1 cellular context compared by ENCODE assay signal in the genomic region with DNA sequence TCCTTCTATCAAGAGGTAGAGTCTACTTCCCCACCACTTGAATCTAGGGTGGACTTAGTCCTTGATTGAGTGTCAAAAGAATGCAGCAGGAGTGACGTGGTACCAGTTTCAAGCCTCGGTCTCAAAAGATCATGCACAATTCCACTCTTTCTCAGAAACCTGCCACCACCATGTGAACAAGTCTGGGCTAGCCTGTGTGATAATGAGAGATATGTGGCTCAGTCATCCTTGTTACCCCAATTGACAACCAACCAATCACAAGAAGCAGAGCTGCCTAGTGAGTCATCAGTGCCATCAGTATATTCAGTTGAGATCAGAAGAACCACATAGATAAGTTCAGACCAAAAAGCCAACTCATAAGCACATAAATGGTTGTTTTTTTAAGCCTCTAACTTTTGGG.
TF ChIP-seq lines count a peak whose summit lies in the region.

No MANE protein-coding gene starts in this region.

TF ChIP-seq in GM12878, 131 proteins besides CTCF, POLR2A, EP300 and RAD21 (continued from another document):
- TF ChIP-seq, protein P1, sequence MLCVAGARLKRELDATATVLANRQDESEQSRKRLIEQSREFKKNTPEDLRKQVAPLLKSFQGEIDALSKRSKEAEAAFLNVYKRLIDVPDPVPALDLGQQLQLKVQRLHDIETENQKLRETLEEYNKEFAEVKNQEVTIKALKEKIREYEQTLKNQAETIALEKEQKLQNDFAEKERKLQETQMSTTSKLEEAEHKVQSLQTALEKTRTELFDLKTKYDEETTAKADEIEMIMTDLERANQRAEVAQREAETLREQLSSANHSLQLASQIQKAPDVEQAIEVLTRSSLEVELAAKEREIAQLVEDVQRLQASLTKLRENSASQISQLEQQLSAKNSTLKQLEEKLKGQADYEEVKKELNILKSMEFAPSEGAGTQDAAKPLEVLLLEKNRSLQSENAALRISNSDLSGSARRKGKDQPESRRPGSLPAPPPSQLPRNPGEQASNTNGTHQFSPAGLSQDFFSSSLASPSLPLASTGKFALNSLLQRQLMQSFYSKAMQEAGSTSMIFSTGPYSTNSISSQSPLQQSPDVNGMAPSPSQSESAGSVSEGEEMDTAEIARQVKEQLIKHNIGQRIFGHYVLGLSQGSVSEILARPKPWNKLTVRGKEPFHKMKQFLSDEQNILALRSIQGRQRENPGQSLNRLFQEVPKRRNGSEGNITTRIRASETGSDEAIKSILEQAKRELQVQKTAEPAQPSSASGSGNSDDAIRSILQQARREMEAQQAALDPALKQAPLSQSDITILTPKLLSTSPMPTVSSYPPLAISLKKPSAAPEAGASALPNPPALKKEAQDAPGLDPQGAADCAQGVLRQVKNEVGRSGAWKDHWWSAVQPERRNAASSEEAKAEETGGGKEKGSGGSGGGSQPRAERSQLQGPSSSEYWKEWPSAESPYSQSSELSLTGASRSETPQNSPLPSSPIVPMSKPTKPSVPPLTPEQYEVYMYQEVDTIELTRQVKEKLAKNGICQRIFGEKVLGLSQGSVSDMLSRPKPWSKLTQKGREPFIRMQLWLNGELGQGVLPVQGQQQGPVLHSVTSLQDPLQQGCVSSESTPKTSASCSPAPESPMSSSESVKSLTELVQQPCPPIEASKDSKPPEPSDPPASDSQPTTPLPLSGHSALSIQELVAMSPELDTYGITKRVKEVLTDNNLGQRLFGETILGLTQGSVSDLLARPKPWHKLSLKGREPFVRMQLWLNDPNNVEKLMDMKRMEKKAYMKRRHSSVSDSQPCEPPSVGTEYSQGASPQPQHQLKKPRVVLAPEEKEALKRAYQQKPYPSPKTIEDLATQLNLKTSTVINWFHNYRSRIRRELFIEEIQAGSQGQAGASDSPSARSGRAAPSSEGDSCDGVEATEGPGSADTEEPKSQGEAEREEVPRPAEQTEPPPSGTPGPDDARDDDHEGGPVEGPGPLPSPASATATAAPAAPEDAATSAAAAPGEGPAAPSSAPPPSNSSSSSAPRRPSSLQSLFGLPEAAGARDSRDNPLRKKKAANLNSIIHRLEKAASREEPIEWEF (IDR thresholded peaks at IDR 0.05; ENCODE audit: insufficient replicate concordance, low read depth, low read length): no peak
- TF ChIP-seq, protein P2, sequence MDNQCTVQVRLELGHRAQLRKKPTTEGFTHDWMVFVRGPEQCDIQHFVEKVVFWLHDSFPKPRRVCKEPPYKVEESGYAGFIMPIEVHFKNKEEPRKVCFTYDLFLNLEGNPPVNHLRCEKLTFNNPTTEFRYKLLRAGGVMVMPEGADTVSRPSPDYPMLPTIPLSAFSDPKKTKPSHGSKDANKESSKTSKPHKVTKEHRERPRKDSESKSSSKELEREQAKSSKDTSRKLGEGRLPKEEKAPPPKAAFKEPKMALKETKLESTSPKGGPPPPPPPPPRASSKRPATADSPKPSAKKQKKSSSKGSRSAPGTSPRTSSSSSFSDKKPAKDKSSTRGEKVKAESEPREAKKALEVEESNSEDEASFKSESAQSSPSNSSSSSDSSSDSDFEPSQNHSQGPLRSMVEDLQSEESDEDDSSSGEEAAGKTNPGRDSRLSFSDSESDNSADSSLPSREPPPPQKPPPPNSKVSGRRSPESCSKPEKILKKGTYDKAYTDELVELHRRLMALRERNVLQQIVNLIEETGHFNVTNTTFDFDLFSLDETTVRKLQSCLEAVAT (IDR thresholded peaks at IDR 0.05): no peak
- TF ChIP-seq SIN3A (IDR thresholded peaks at IDR 0.05; ENCODE audit: low read depth, low read length): no peak
- TF ChIP-seq JUNB (IDR thresholded peaks at IDR 0.05): 0 out of 2 replicates have a peak, but pooled peaks have one; percentile 36
- no peak for TF ChIP-seq TBL1XR1 (IDR thresholded peaks at IDR 0.05; ENCODE audit: low read depth, low read length)
- TF ChIP-seq MEF2B (IDR thresholded peaks at IDR 0.05; ENCODE audit: partially characterized antibody, poor library complexity, severe bottlenecking): no peak
- TF ChIP-seq, protein P3, sequence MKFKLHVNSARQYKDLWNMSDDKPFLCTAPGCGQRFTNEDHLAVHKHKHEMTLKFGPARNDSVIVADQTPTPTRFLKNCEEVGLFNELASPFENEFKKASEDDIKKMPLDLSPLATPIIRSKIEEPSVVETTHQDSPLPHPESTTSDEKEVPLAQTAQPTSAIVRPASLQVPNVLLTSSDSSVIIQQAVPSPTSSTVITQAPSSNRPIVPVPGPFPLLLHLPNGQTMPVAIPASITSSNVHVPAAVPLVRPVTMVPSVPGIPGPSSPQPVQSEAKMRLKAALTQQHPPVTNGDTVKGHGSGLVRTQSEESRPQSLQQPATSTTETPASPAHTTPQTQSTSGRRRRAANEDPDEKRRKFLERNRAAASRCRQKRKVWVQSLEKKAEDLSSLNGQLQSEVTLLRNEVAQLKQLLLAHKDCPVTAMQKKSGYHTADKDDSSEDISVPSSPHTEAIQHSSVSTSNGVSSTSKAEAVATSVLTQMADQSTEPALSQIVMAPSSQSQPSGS (IDR thresholded peaks at IDR 0.05; ENCODE audit: low read length): peak; percentile 35; the same call in 1 of the 2 replicates
- no peak for TF ChIP-seq BHLHE40 (IDR thresholded peaks at IDR 0.05; ENCODE audit: borderline replicate concordance in 1 of 2, low read depth in 2 of 2, low read length in 1 of 2)
- no peak for TF ChIP-seq RELA (IDR thresholded peaks at IDR 0.05; ENCODE audit: borderline replicate concordance, partially characterized antibody)
- TF ChIP-seq CREM (IDR thresholded peaks at IDR 0.05; ENCODE audit: low read depth): peak; percentile 53; the same call in 1 of the 2 replicates
- peak; percentile 59; the same call in 1 of the 2 replicates for TF ChIP-seq MTA2 (IDR thresholded peaks at IDR 0.05; ENCODE audit: low read depth)
- TF ChIP-seq, protein P4, sequence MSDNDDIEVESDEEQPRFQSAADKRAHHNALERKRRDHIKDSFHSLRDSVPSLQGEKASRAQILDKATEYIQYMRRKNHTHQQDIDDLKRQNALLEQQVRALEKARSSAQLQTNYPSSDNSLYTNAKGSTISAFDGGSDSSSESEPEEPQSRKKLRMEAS (IDR thresholded peaks at IDR 0.05; ENCODE audit: low read depth, low read length): no peak
- no peak for TF ChIP-seq CHD1 (IDR thresholded peaks at IDR 0.05; ENCODE audit: low read depth, low read length)
- TF ChIP-seq, protein P5, sequence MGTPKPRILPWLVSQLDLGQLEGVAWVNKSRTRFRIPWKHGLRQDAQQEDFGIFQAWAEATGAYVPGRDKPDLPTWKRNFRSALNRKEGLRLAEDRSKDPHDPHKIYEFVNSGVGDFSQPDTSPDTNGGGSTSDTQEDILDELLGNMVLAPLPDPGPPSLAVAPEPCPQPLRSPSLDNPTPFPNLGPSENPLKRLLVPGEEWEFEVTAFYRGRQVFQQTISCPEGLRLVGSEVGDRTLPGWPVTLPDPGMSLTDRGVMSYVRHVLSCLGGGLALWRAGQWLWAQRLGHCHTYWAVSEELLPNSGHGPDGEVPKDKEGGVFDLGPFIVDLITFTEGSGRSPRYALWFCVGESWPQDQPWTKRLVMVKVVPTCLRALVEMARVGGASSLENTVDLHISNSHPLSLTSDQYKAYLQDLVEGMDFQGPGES (IDR thresholded peaks at IDR 0.05): no peak
- TF ChIP-seq IKZF2 (IDR thresholded peaks at IDR 0.05): peak in 1 of 2 experiments; percentile 46; a peak in 1 of 4 replicates
- TF ChIP-seq GATAD2B (conservative IDR thresholded peaks at IDR 0.05; ENCODE audit: low read depth): no peak
- TF ChIP-seq NR2F1 (conservative IDR thresholded peaks at IDR 0.05): no peak
- TF ChIP-seq FOXK2 (IDR thresholded peaks at IDR 0.05): no peak
- TF ChIP-seq NFIC (IDR thresholded peaks at IDR 0.05; ENCODE audit: low read depth, low read length): peak; percentile 28; the same call in 1 of the 2 replicates
- TF ChIP-seq RUNX3 (IDR thresholded peaks at IDR 0.05; ENCODE audit: low read length): peak; percentile 63
- TF ChIP-seq CREB1 (IDR thresholded peaks at IDR 0.05; ENCODE audit: low read depth): peak; percentile 50; the same call in 1 of the 2 replicates
- TF ChIP-seq BCL11A (IDR thresholded peaks at IDR 0.05; ENCODE audit: low read depth, low read length): peak; percentile 63
- TF ChIP-seq, protein P6, sequence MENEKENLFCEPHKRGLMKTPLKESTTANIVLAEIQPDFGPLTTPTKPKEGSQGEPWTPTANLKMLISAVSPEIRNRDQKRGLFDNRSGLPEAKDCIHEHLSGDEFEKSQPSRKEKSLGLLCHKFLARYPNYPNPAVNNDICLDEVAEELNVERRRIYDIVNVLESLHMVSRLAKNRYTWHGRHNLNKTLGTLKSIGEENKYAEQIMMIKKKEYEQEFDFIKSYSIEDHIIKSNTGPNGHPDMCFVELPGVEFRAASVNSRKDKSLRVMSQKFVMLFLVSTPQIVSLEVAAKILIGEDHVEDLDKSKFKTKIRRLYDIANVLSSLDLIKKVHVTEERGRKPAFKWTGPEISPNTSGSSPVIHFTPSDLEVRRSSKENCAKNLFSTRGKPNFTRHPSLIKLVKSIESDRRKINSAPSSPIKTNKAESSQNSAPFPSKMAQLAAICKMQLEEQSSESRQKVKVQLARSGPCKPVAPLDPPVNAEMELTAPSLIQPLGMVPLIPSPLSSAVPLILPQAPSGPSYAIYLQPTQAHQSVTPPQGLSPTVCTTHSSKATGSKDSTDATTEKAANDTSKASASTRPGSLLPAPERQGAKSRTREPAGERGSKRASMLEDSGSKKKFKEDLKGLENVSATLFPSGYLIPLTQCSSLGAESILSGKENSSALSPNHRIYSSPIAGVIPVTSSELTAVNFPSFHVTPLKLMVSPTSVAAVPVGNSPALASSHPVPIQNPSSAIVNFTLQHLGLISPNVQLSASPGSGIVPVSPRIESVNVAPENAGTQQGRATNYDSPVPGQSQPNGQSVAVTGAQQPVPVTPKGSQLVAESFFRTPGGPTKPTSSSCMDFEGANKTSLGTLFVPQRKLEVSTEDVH (IDR thresholded peaks at IDR 0.05; ENCODE audit: low read depth, partially characterized antibody): no peak
